In genomic region chr20:20668639-20669038, GRCh38 we compare ENCODE assay signal across 8 cellular contexts. TPM values are rescaled to one million over a fixed set of nuclear protein-coding genes. Genes with fewer than 3 reads are reported as not detected.
DNase-seq lines count a peak whose midpoint lies in the region; ATAC-seq and TF ChIP-seq lines count a peak whose summit lies in the region.

No MANE protein-coding gene starts in this region.

- H4K12ac ChIP-seq in trophoblast cell (ENCODE audit: low read depth, low read length): no peak overlapping the region

- no peak overlapping the region for H3K18ac ChIP-seq in trophoblast cell (ENCODE audit: low read length)

- no peaks in the 10 kb centered on the region for H3K36me3 ChIP-seq in adrenal gland (replicated peaks in 1 of 2)
- H3K36me3 ChIP-seq in trophoblast cell (ENCODE audit: control insufficient read depth in 1 of 2, insufficient read depth in 2 of 2, low read length in 2 of 2): no peaks in the 10 kb centered on the region

- POLR2A ChIA-PET in GM10248 (lab: Yijun Ruan, JAX): no interaction called here

- H2AFZ ChIP-seq in trophoblast cell (ENCODE audit: insufficient read depth, low read length, poor library complexity): no peak overlapping the region

- no peak overlapping the region for H3K9ac ChIP-seq in trophoblast cell (ENCODE audit: low read length)

- no peak overlapping the region for H4K91ac ChIP-seq in trophoblast cell (ENCODE audit: low read depth, low read length)

- no peak overlapping the region for H3K23ac ChIP-seq in trophoblast cell (ENCODE audit: low read length)

- no peak overlapping the region for H3K4ac ChIP-seq in trophoblast cell (ENCODE audit: low read depth, low read length)

- intact Hi-C loops in adrenal gland (cut with DNase I): no loop called here

- no peak overlapping the region for H3K4me2 ChIP-seq in trophoblast cell (ENCODE audit: low read length)

- no peak overlapping the region for H3K27ac ChIP-seq in adrenal gland
- no peak overlapping the region for H3K27ac ChIP-seq in trophoblast cell (ENCODE audit: low read depth, low read length)

- H2AK5ac ChIP-seq in trophoblast cell (ENCODE audit: low read length): no peak overlapping the region

- 50 to 64% (median 52%) methylated on average over 1 of the region's 1 CpG for WGBS in adrenal gland, 4 donors
- WGBS in trophoblast cell (ENCODE audit: extremely low coverage, insufficient coverage, insufficient read length): no CpG with 5 or more reads among the region's 1 CpG

- no peaks in the 10 kb centered on the region for H3K79me1 ChIP-seq in trophoblast cell (ENCODE audit: low read length)

- CTCF ChIA-PET in GM10248 (lab: Yijun Ruan, JAX): interaction anchor here (0.7 to 6.9 kb wide), 8 partner anchors 8 to 154 kb away, joined by 3 to 92 read pairs (median 6); no protein-coding TSS in a partner anchor

- no peak overlapping the region for H2BK12ac ChIP-seq in trophoblast cell (ENCODE audit: low read length)

- TF ChIP-seq POLR2A in adrenal gland (IDR thresholded peaks at IDR 0.05): no peak

- TF ChIP-seq CTCF in GM10248 (IDR thresholded peaks at IDR 0.05; ENCODE audit: control extremely low read depth, extremely low read depth, low read depth, missing control alignments) (no peak), adrenal gland (IDR thresholded peaks at IDR 0.05) (no peak)

- ATAC-seq in GM21447 (IDR thresholded peaks at IDR 0.05; ENCODE audit: unreplicated experiment) (peak; percentile 99), HG03558 (IDR thresholded peaks at IDR 0.05; ENCODE audit: extremely low read depth, unreplicated experiment) (peak; percentile 99), esophagus mucosa (peak; percentile 38)

- H3K4me3 ChIP-seq in adrenal gland (no peak overlapping the region), trophoblast cell (ENCODE audit: low read depth, low read length) (no peak overlapping the region)

- H2BK120ac ChIP-seq in trophoblast cell (ENCODE audit: insufficient read depth, low read length, poor library complexity): no peak overlapping the region

- no peak overlapping the region for H3K14ac ChIP-seq in trophoblast cell (ENCODE audit: low read length)

- no peak overlapping the region for H4K8ac ChIP-seq in trophoblast cell (ENCODE audit: low read depth, low read length)

- H2BK5ac ChIP-seq in trophoblast cell (ENCODE audit: low read depth, low read length, poor library complexity): no peak overlapping the region

- H3K79me2 ChIP-seq in trophoblast cell (ENCODE audit: control insufficient read depth, insufficient read depth, low read length, poor library complexity): no peaks in the 10 kb centered on the region

- H3K4me1 ChIP-seq in adrenal gland (replicated peaks in 1 of 2) (peaks cover 0 to 9% of the 10 kb centered on the region in 2 donors), trophoblast cell (ENCODE audit: control insufficient read depth in 1 of 2, insufficient read depth in 2 of 2, low read length in 2 of 2) (no peaks in the 10 kb centered on the region)

- DNase-seq in GM10248 (ENCODE audit: extremely low spot score): peak; percentile 76
- DNase-seq in iPS-NIHi7 (ENCODE audit: extremely low spot score): no peak
- no peak for DNase-seq in adrenal gland
- DNase-seq in activated effector memory CD4-positive, alpha-beta T cell treated with anti-CD3 and anti-CD28 coated beads, Interleukin-2, amount 50 U/mL, for 16 hours: no peak
- no peak for DNase-seq in trophoblast cell

- H3K27me3 ChIP-seq in adrenal gland: no peaks in the 10 kb centered on the region
- H3K27me3 ChIP-seq in trophoblast cell (ENCODE audit: insufficient read depth, low read length): no peaks in the 10 kb centered on the region

- H3K9me3 ChIP-seq in adrenal gland (replicated peaks in 1 of 3) (no peaks in the 10 kb centered on the region), trophoblast cell (ENCODE audit: insufficient read depth, low read depth, low read length) (no peaks in the 10 kb centered on the region)

RNA-seq across cellular contexts. Expression of gene RALGAPA2, which starts 43.8 kb away (rescaled TPM):
- total RNA-seq in esophagus mucosa (15.9 TPM), adrenal gland (10 to 100 TPM; 15.8 to 39.6 (median 25.4) TPM)
- polyA plus RNA-seq in adrenal gland: 1 to 10 TPM; 3.7 to 7.3 (median 5.0) TPM
- 7.4 and 7.8 TPM in 2 replicates for polyA plus RNA-seq in trophoblast cell (2013)

Comparison
In these comparisons a context has a peak if more than half of its experiments do, and no peak if none do; other contexts are left out.
1. ATAC-seq: peak in every context shown above with its lines; median percentile 99 in GM21447; 99 in HG03558; 38 in esophagus mucosa.